Comparison of ENCODE assay signal across 8 cellular contexts in the genomic region with DNA sequence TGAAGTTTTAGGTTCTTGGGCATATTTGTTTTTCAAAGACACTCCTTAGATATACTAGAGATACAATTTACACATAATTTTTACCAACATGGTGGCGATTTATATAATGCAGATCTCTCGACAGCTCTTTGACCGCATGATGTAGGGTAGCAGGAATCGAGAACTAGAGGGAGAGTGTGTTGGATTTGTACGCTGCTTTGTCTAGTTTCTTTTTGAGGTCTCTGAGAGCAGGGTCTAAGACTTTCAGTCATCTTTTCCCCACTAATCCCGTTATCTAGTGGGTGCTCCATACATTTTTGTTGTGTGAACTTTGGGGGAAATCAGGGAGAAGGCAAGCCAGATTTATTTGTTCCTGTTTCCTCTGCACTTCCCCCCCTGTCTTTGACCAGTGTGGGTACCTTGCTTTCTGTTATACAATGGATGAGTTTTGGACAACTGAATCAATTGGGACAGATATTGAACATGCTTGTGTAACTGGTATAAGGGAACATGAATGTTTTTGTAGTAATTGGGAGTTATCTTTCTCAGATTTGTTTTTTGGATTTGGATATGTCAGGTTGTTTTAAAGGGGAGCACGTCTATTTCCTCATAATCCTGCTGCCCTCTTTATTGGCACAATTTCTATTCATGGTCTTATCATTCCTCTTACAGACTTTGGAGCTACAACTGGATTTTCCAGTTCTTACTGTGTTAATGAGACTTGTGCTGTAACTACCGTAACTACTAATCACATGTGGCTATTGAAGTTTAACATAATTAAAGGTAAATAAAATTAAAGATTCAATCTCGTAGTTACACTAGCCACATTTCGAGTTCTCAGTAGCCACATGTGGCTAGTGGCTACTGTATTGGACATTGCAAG. TPM values are rescaled to one million over a fixed set of nuclear protein-coding genes. Genes with fewer than 3 reads are reported as not detected.
DNase-seq lines count a peak whose midpoint lies in the region; ATAC-seq and TF ChIP-seq lines count a peak whose summit lies in the region.

No MANE protein-coding gene starts in this region.

- no peaks in the 10 kb centered on the region for H3K27me3 Mint-ChIP-seq in T-cell

- no peak for TF ChIP-seq CTCF in AG04449 (IDR thresholded peaks at IDR 0.05; ENCODE audit: insufficient read depth, low read length, missing control alignments)
- no peak for TF ChIP-seq CTCF in fibroblast of pulmonary artery (IDR thresholded peaks at IDR 0.05; ENCODE audit: low read length, missing control alignments)

- peaks cover 53 to 56% (median 53%) of the 10 kb centered on the region in 3 donors for H3K4me1 Mint-ChIP-seq in T-cell

- H3K9me3 Mint-ChIP-seq in T-cell = no peaks in the 10 kb centered on the region

- H3K4me3 Mint-ChIP-seq in T-cell = peak overlapping the region; percentile 97 to 100 (median 98)

- ATAC-seq in GM21381 (IDR thresholded peaks at IDR 0.05; ENCODE audit: unreplicated experiment) (peak; percentile 25), T-cell (replicated peaks in 1 of 4) (no peak), GM19463 (IDR thresholded peaks at IDR 0.05; ENCODE audit: unreplicated experiment) (no peak)

- CTCF ChIA-PET in AG04449 (lab: Yijun Ruan, JAX) = interaction anchor here (1.1 to 13.2 kb wide), 7 partner anchors 9 to 485 kb away, joined by 3 to 205 read pairs (median 4); no protein-coding TSS in a partner anchor
- CTCF ChIA-PET in T-cell (lab: Charles Lee) = interaction anchor here (0.5 to 7.6 kb wide), 10 partner anchors 8 to 265 kb away, joined by 3 to 119 read pairs (median 3); no protein-coding TSS in a partner anchor

- peak overlapping the region; percentile 96 to 97 for H3K27ac Mint-ChIP-seq in T-cell

- no peaks in the 10 kb centered on the region for H3K36me3 Mint-ChIP-seq in T-cell

- peak overlapping the region; percentile 89 for H3K4me3 ChIP-seq in AG04449 (ENCODE audit: low read depth, low read length)
- H3K4me3 ChIP-seq in fibroblast of pulmonary artery (replicated peaks; ENCODE audit: low read depth, low read length) = peak overlapping the region; percentile 86
- H3K4me3 ChIP-seq in skeletal muscle cell (ENCODE audit: low read depth, low read length) = peak overlapping the region; percentile 97

- POLR2A ChIA-PET in AG04449 (lab: Yijun Ruan, JAX) (no interaction called here), T-cell (lab: Charles Lee) (no interaction called here)

- DNase-seq in AG04449 (ENCODE audit: low read depth, low spot score) = no peak
- DNase-seq in T-cell = no peak
- DNase-seq in fibroblast of pulmonary artery (ENCODE audit: low read depth) = peak; percentile 26
- DNase-seq in skeletal muscle cell (ENCODE audit: low read depth) = no peak
- DNase-seq in epidermal melanocyte (ENCODE audit: insufficient read length, low spot score) = no peak
- no peak for DNase-seq in NCI-H1930 (lab: John Stamatoyannopoulos, UW)

RNA-seq across cellular contexts. Expression of a gene that starts 1.7 kb away (rescaled TPM):
- total RNA-seq in T-cell = 10 to 100 TPM in 4 of 5 donors, 1 to 10 TPM in 1; 9.1 to 12.5 (median 10.1) TPM
